ENCODE assay signal across 18 cellular contexts in the genomic region with DNA sequence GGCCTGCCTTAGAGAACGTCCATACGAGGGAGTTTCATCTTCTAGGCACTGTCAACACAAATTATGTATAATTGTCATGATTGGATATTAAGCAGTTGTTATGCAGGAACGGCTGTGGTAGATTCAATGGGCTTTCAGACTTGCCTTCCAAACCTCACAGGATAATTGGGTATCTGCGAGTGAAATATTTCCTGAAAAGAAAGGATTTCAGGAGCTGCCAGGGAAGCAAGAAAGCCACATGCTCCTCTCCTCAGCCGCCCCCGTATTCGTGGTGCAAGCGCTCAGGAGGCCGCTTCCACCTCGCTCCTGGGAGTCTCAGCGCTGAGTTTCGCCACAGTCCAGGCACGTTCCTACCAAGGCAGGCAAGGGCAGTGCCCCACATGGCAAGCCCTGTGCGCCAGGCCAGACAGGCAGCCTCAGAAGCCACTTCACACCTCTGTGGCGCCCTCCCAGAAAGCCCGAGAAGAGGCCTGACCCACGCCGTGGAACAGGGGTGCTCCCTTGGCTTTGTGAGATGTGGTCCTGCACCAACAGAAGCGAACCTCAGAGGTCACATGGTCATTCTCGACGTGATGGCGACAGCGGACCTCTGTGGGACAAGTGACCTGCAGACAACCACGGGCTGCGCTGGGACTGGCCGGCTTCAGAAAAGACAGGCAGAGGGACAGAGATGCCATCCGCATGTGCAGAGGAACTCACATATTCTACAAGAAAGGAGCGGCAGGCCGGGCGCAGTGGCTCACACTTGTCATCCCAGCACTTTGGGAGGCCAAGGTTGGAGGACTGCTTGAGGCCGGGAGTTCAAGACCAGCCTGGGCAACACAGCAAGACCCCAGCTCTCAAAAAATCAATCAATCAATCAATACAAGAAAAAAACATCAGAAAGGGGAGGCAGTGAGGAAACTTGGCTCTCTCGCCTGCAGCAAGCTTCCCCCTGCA.
"Had no signal": no experiment of that assay in that cellular context is flagged by ENCODE, and none has a peak within 500 bp of the region (broad histone marks: within the 10 kb centered on the region; RNA-seq: fewer than 3 reads in every experiment).

No MANE protein-coding gene starts in this region.

- H3K4me3 ChIP-seq: coronary artery, hepatocyte, lower lobe of right lung, ovary, right lobe of liver, suprapubic skin, thyroid gland, uterus had no signal

- ATAC-seq: foreskin keratinocyte; left lobe of liver; lower lobe of right lung; stimulated activated effector memory CD8-positive, alpha-beta T cell treated with anti-CD3 and anti-CD28 coated beads, Interleukin-12 subunit alpha, Interleukin-12 subunit beta, amount 100 ng/mL, for 72 hours; stimulated activated naive CD8-positive, alpha-beta T cell treated with anti-CD3 and anti-CD28 coated beads, Interleukin-15, Interleukin-2, amounts not matched to agents 100 U/mL and 50 U/mL, for 24 hours had no signal

- H2AFZ ChIP-seq: hepatocyte had no signal

- H3K79me2 ChIP-seq: hepatocyte had no signal

- H3K36me3 ChIP-seq: ovary, thyroid gland, uterus had no signal

- H3K27ac ChIP-seq: coronary artery, foreskin keratinocyte, hepatocyte, lower lobe of right lung, ovary, right lobe of liver, suprapubic skin, thyroid gland, uterus had no signal

- H3K4me2 ChIP-seq: hepatocyte had no signal

- H3K9me3 ChIP-seq: lower lobe of right lung, ovary, right lobe of liver, suprapubic skin, thyroid gland, uterus had no signal

- H3K4me1 ChIP-seq: foreskin keratinocyte, lower lobe of right lung, thyroid gland had no signal

- DNase-seq: effector CD4-positive, alpha-beta T cell; endodermal cell; erythroblast; foreskin keratinocyte; lower lobe of right lung; naive B cell; ovary; stimulated activated CD4-positive, alpha-beta T cell treated with anti-CD3 and anti-CD28 coated beads, Interleukin-4, amount 100 ng/mL, for 1 hour; stimulated activated CD8-positive, alpha-beta memory T cell treated with anti-CD3 and anti-CD28 coated beads, Interleukin-4, amount 100 ng/mL, for 48 hours; stimulated activated naive CD8-positive, alpha-beta T cell treated with anti-CD3 and anti-CD28 coated beads, Interleukin-15, Interleukin-2, amounts not matched to agents 100 U/mL and 50 U/mL, for 24 hours; thyroid gland; uterus had no signal

- H3K27me3 ChIP-seq: foreskin keratinocyte, hepatocyte, ovary, right lobe of liver, suprapubic skin, thyroid gland, uterus had no signal
